Comparison of ENCODE assay signal across 1 cellular context in the genomic region with DNA sequence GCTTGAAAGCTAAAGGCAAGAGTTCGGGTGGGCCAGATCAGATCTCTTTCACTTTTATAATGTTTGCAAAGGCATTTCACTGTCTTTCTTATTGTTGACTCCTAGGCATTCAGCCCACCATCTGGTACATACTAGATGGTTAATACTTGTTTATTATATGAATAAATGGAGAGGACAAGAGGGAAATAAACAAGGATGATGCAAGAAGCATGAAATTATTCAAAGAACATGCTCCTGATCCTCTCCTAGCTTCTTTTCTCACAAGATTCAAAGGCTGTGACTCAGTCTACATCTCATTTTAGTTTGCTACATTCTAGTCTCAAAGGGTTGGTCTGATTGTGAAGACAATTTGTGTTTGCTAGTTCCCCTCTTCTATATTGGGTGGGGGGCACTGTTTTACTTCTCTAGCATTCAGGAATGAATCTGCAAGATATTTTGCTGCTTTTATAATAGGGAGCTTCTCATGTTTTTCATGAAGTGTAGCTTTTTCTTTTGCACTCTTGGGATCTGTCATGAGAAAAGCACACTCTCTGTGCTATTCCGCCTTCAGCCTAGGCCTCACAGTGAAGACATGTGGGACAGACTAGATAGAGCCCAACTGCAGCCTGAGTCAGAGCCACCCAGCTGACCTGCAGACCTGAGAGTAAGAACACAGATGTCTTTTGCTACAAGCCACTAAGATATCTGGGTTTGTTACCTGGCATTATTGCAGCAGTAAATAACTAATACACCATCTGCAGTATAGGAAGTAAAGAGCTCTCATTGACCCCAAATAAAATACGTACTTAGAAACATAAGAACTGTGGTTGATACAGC.
TF ChIP-seq lines count a peak whose summit lies in the region.

No MANE protein-coding gene starts in this region.

TF ChIP-seq in IMR-90, 13 proteins besides CTCF, POLR2A, EP300 and RAD21:
- TF ChIP-seq NFE2L2 (IDR thresholded peaks at IDR 0.05; ENCODE audit: low read depth, low read length): no peak
- no peak for TF ChIP-seq MAFK (IDR thresholded peaks at IDR 0.05; ENCODE audit: low read depth, low read length)
- no peak for TF ChIP-seq MAZ (IDR thresholded peaks at IDR 0.05; ENCODE audit: borderline replicate concordance, low read depth, low read length)
- TF ChIP-seq CEBPB (IDR thresholded peaks at IDR 0.05; ENCODE audit: low read depth, low read length): peak; percentile 51; the same call in 1 of the 2 replicates
- no peak for TF ChIP-seq SMC3 (IDR thresholded peaks at IDR 0.05; ENCODE audit: low read depth, low read length)
